Comparison of ENCODE assay signal across 13 cellular contexts in genomic region chr4:22454216-22454838, GRCh38.
DNase-seq lines count a peak whose midpoint lies in the region; ATAC-seq and TF ChIP-seq lines count a peak whose summit lies in the region.
"Had no signal": no experiment of that assay in that cellular context is flagged by ENCODE, and none has a peak within 500 bp of the region (broad histone marks: within the 10 kb centered on the region; RNA-seq: fewer than 3 reads in every experiment).

No MANE protein-coding gene starts in this region.

- TF ChIP-seq CTCF in MCF 10A (IDR thresholded peaks at IDR 0.05; ENCODE audit: unreplicated experiment) = no peak
- no peak for TF ChIP-seq CTCF in breast epithelium (IDR thresholded peaks at IDR 0.05)
- no peak for TF ChIP-seq CTCF in adrenal gland (IDR thresholded peaks at IDR 0.05)
- no peak for TF ChIP-seq CTCF in hepatocyte (IDR thresholded peaks at IDR 0.05; ENCODE audit: poor library complexity)
- no peak for TF ChIP-seq CTCF in progenitor cell of endocrine pancreas (IDR thresholded peaks at IDR 0.05; ENCODE audit: unreplicated experiment)

- H3K27me3 ChIP-seq in breast epithelium (no peaks in the 10 kb centered on the region), adrenal gland (no peaks in the 10 kb centered on the region), hepatocyte (no peaks in the 10 kb centered on the region)
- H3K27me3 ChIP-seq: BLaER1 treated with 17β-estradiol and CSF1 and Interleukin-3, amounts not matched to agents 10 nM and 100 nM had no signal

- H3K4me1 Mint-ChIP-seq in MCF 10A (ENCODE audit: insufficient read depth, unreplicated experiment) = peaks cover 7% of the 10 kb centered on the region
- peaks cover 59% of the 10 kb centered on the region for H3K4me1 Mint-ChIP-seq in progenitor cell of endocrine pancreas (ENCODE audit: low read depth)
- H3K4me1 Mint-ChIP-seq: CD4-positive, CD25-positive, alpha-beta regulatory T cell had no signal

- peak overlapping the region; percentile 43 for H3K27ac Mint-ChIP-seq in MCF 10A (ENCODE audit: low read depth, unreplicated experiment)
- H3K27ac Mint-ChIP-seq in progenitor cell of endocrine pancreas = peak overlapping the region; percentile 79
- H3K27ac Mint-ChIP-seq: CD4-positive, CD25-positive, alpha-beta regulatory T cell had no signal

- no peaks in the 10 kb centered on the region for H3K36me3 ChIP-seq in breast epithelium
- H3K36me3 ChIP-seq in adrenal gland (replicated peaks in 1 of 2) = no peaks in the 10 kb centered on the region
- H3K36me3 ChIP-seq in hepatocyte (replicated peaks; ENCODE audit: insufficient read depth, low read depth) = no peaks in the 10 kb centered on the region

- H3K4me2 ChIP-seq in hepatocyte = peak overlapping the region; percentile 18
- H3K4me2 ChIP-seq: BLaER1 treated with 17β-estradiol and CSF1 and Interleukin-3, amounts not matched to agents 10 nM and 100 nM had no signal

- H3K4me1 ChIP-seq in breast epithelium (no peaks in the 10 kb centered on the region), adrenal gland (replicated peaks in 1 of 2) (peaks cover 7 to 17% of the 10 kb centered on the region in 2 donors), hepatocyte (ENCODE audit: insufficient read depth) (peaks cover 32% of the 10 kb centered on the region)

- ATAC-seq in HG02571 (IDR thresholded peaks at IDR 0.05; ENCODE audit: unreplicated experiment) = no peak

- H3K9me3 Mint-ChIP-seq in MCF 10A (ENCODE audit: unreplicated experiment) = no peaks in the 10 kb centered on the region
- H3K9me3 Mint-ChIP-seq in progenitor cell of endocrine pancreas (ENCODE audit: low read depth) = no peaks in the 10 kb centered on the region

- H3K4me3 Mint-ChIP-seq in MCF 10A (ENCODE audit: unreplicated experiment) = no peak overlapping the region
- H3K4me3 Mint-ChIP-seq in progenitor cell of endocrine pancreas (ENCODE audit: low read depth) = no peak overlapping the region

- 45 to 56% (median 49%) methylated on average over 3 of the region's 3 CpGs for WGBS in adrenal gland, 4 donors
- 79% methylated on average over 3 of the region's 3 CpGs for WGBS in hepatocyte (ENCODE audit: low lambda C conversion rate, missing lambda C conversion rate)

- H3K27ac ChIP-seq in breast epithelium (no peak overlapping the region), adrenal gland (peak overlapping the region in 3 of 5 donors; percentile 53 to 57 (median 53)), hepatocyte (peak overlapping the region; percentile 42)

- H3K36me3 Mint-ChIP-seq in MCF 10A (ENCODE audit: insufficient read depth, unreplicated experiment) (peaks cover 6% of the 10 kb centered on the region), progenitor cell of endocrine pancreas (ENCODE audit: insufficient read depth) (peaks cover 19% of the 10 kb centered on the region)
- H3K36me3 Mint-ChIP-seq: CD4-positive, CD25-positive, alpha-beta regulatory T cell had no signal

- no peaks in the 10 kb centered on the region for H4K20me1 ChIP-seq in hepatocyte (ENCODE audit: insufficient read depth, poor library complexity, severe bottlenecking)

- peaks cover 4% of the 10 kb centered on the region for H3K79me2 ChIP-seq in hepatocyte

- no peak for TF ChIP-seq POLR2A in breast epithelium (IDR thresholded peaks at IDR 0.05)
- no peak for TF ChIP-seq POLR2A in adrenal gland (IDR thresholded peaks at IDR 0.05)

- no peaks in the 10 kb centered on the region for H3K9me3 ChIP-seq in breast epithelium
- H3K9me3 ChIP-seq in adrenal gland (replicated peaks in 1 of 3) = no peaks in the 10 kb centered on the region
- no peaks in the 10 kb centered on the region for H3K9me3 ChIP-seq in hepatocyte (ENCODE audit: low read depth)
- H3K9me3 ChIP-seq: BLaER1 treated with 17β-estradiol and CSF1 and Interleukin-3, amounts not matched to agents 10 nM and 100 nM had no signal

- CTCF ChIA-PET in MCF 10A (lab: Yijun Ruan, JAX) = interaction anchor here (0.6 to 1.2 kb wide), 5 partner anchors 24 to 882 kb away, joined by 3 read pairs; no protein-coding TSS in a partner anchor

- H3K4me3 ChIP-seq in breast epithelium (no peak overlapping the region), adrenal gland (peak overlapping the region in 1 of 4 donors; percentile 29), hepatocyte (no peak overlapping the region)
- H3K4me3 ChIP-seq: BLaER1 treated with 17β-estradiol and CSF1 and Interleukin-3, amounts not matched to agents 10 nM and 100 nM had no signal

- H3K9me2 ChIP-seq in hepatocyte (replicated peaks; ENCODE audit: insufficient read depth) = no peaks in the 10 kb centered on the region

- intact Hi-C loops in MCF 10A (cut with micrococcal nuclease) = loop anchor here (5.0 kb wide), 1 partner anchor 63 kb away; the partner anchor contains the start of gene ADGRA3
- intact Hi-C loops in breast epithelium (cut with DNase I; ENCODE audit: low total_unique reads) = no loop called here
- intact Hi-C loops in adrenal gland (cut with DNase I) = no loop called here

- H2AFZ ChIP-seq in hepatocyte = no peak overlapping the region

- POLR2A ChIA-PET in MCF 10A (lab: Yijun Ruan, JAX) = interaction anchor here (0.6 to 2.1 kb wide), 7 partner anchors 14 to 480 kb away, joined by 3 to 7 read pairs (median 4); partner anchors contain the start of gene ADGRA3

- H3K27me3 Mint-ChIP-seq in MCF 10A (ENCODE audit: insufficient read depth, unreplicated experiment) (no peaks in the 10 kb centered on the region), progenitor cell of endocrine pancreas (no peaks in the 10 kb centered on the region)
- H3K27me3 Mint-ChIP-seq: CD4-positive, CD25-positive, alpha-beta regulatory T cell had no signal

- no TSS peak for BruUV-seq in MCF 10A (replicated peaks; lab: Mats Ljungman, UMichigan)

- DNase-seq in MCF 10A (ENCODE audit: unreplicated experiment) = no peak
- DNase-seq in breast epithelium (ENCODE audit: low spot score in 2 of 2) = no peak
- no peak for DNase-seq in adrenal gland
- DNase-seq in hepatocyte (ENCODE audit: low spot score) = no peak
- DNase-seq in progenitor cell of endocrine pancreas (ENCODE audit: low spot score, unreplicated experiment) = no peak
- no peak for DNase-seq in activated T-cell treated with anti-CD3 and anti-CD28 coated beads, Interleukin-2, amount 50 U/mL, for 1 hour
- no peak for DNase-seq in NCI-H1436 (lab: John Stamatoyannopoulos, UW)
- DNase-seq: 8988T; ACHN; CD4-positive, CD25-positive, alpha-beta regulatory T cell; DMS53 had no signal

Comparison
In these comparisons a context has a peak if more than half of its experiments do, and no peak if none do; other contexts are left out.
1. H3K27ac ChIP-seq: peak in adrenal gland (3 of 5) and hepatocyte (single experiment); none in breast epithelium (0 of 2).